8 cellular contexts compared by ENCODE assay signal in genomic region chr4:83112678-83113428, GRCh38. TPM values are rescaled to one million over a fixed set of nuclear protein-coding genes. Genes with fewer than 3 reads are reported as not detected.
DNase-seq lines count a peak whose midpoint lies in the region; ATAC-seq, FAIRE-seq and TF ChIP-seq lines count a peak whose summit lies in the region.

No MANE protein-coding gene starts in this region.

- H3K4me3 ChIP-seq in lower leg skin (ENCODE audit: low read depth, poor library complexity, severe bottlenecking): no peak overlapping the region

- H3K4me3 Mint-ChIP-seq in central memory CD8-positive, alpha-beta T cell: peak overlapping the region; percentile 93

- 82 to 85% methylated on average over 16 of the region's 16 CpGs for WGBS in lower leg skin, 2 donors

- intact Hi-C loops in lower leg skin (cut with DNase I; ENCODE audit: low total_unique reads): no loop called here

- TF ChIP-seq POLR2A in GM19099 (IDR thresholded peaks at IDR 0.05; ENCODE audit: extremely low read depth, insufficient read length, low read depth): peak; percentile 49
- no peak for TF ChIP-seq POLR2A in lower leg skin (IDR thresholded peaks at IDR 0.05)

- TF ChIP-seq CTCF in lower leg skin (IDR thresholded peaks at IDR 0.05): no peak

- DNase-seq in RCC 7860 (ENCODE audit: low spot score) (peak; percentile 88), lower leg skin (ENCODE audit: low spot score in 2 of 2) (no peak), NCI-H446 (lab: John Stamatoyannopoulos, UW) (no peak), SHP77 treated with DMSO at 0.1 percent for 48 hours (lab: John Stamatoyannopoulos, UW) (no peak)
- no peak for DNase-seq in central memory CD8-positive, alpha-beta T cell (ENCODE audit: low spot score in 2 of 2)
- DNase-seq in stimulated activated CD4-positive, alpha-beta T cell treated with anti-CD3 and anti-CD28 coated beads, Interleukin-2, amount 100 ng/mL, for 24 hours: peak; percentile 43 to 47

- no peaks in the 10 kb centered on the region for H3K9me3 Mint-ChIP-seq in central memory CD8-positive, alpha-beta T cell

- H3K36me3 Mint-ChIP-seq in central memory CD8-positive, alpha-beta T cell (ENCODE audit: insufficient read depth): peaks cover 37% of the 10 kb centered on the region

- peaks cover 37% of the 10 kb centered on the region for H3K4me1 Mint-ChIP-seq in central memory CD8-positive, alpha-beta T cell

- H3K27ac Mint-ChIP-seq in central memory CD8-positive, alpha-beta T cell (ENCODE audit: low read depth): peak overlapping the region; percentile 91

- ATAC-seq in central memory CD8-positive, alpha-beta T cell (replicated peaks; ENCODE audit: extremely low read depth, poor library complexity, severe bottlenecking): no peak
- no peak for ATAC-seq in HG03139 (IDR thresholded peaks at IDR 0.05; ENCODE audit: unreplicated experiment)

- peak; percentile 91 for FAIRE-seq in RCC 7860 (lab: Jason Lieb, UNC)

- no peaks in the 10 kb centered on the region for H3K27me3 Mint-ChIP-seq in central memory CD8-positive, alpha-beta T cell

RNA-seq across cellular contexts. Expression of gene PLAC8, which starts 1.7 kb away (rescaled TPM):
- under 1 TPM in 2 of 4 donors, not detected in 2; 0.39 to 0.88 TPM for total RNA-seq in lower leg skin

Comparison
In these comparisons a context has a peak if more than half of its experiments do, and no peak if none do; other contexts are left out.
1. DNase-seq: peak in RCC 7860 (single experiment) and stimulated activated CD4-positive, alpha-beta T cell treated with anti-CD3 and anti-CD28 coated beads, Interleukin-2, amount 100 ng/mL, for 24 hours (2 of 2); none in central memory CD8-positive, alpha-beta T cell (0 of 2), lower leg skin (0 of 2), NCI-H446 (0 of 2) and SHP77 treated with DMSO at 0.1 percent for 48 hours (single experiment).